Comparison of ENCODE assay signal across 32 cellular contexts in genomic region chr20:12175538-12175937, GRCh38.
"Had no signal": no experiment of that assay in that cellular context is flagged by ENCODE, and none has a peak within 500 bp of the region (broad histone marks: within the 10 kb centered on the region; RNA-seq: fewer than 3 reads in every experiment).

No MANE protein-coding gene starts in this region.

- H3K36me3 Mint-ChIP-seq: immature natural killer cell, memory B cell, naive B cell had no signal

- H3K4me1 Mint-ChIP-seq: memory B cell had no signal

- H3K9me3 ChIP-seq: lower lobe of right lung, neutrophil, pancreas, right atrium auricular region, stomach, thoracic aorta, tibial nerve, upper lobe of left lung, uterus had no signal

- H3K27me3 ChIP-seq: neutrophil, pancreas, right atrium auricular region, stomach, tibial nerve, upper lobe of left lung, uterus had no signal

- H3K27me3 Mint-ChIP-seq: memory B cell; naive B cell; natural killer cell treated with Interleukin-12 subunit alpha and Interleukin-12 subunit beta and Interleukin-15 and Interleukin-18, amount 100 ng/mL, for 72 hours; progenitor cell of endocrine pancreas had no signal

- H3K9me3 Mint-ChIP-seq: neural crest cell had no signal

- H3K36me3 ChIP-seq: lower lobe of right lung, neutrophil, pancreas, right atrium auricular region, stomach, thoracic aorta, tibial nerve, upper lobe of left lung, uterus had no signal

- H3K4me1 ChIP-seq: lower lobe of right lung, upper lobe of left lung, uterus had no signal

- FAIRE-seq: endothelial cell of umbilical vein, frontal cortex, pancreas had no signal

- H3K27ac Mint-ChIP-seq: immature natural killer cell; memory B cell; naive B cell; natural killer cell treated with Interleukin-12 subunit alpha and Interleukin-12 subunit beta and Interleukin-15 and Interleukin-18, amount 100 ng/mL, for 72 hours; progenitor cell of endocrine pancreas had no signal

- DNase-seq: dermis blood vessel endothelial cell; effector memory CD4-positive, alpha-beta T cell; erythroblast; hypothalamus; immature natural killer cell; islet precursor cell; kidney glomerular epithelial cell; left ventricle myocardium superior; lower lobe of right lung; naive B cell; pancreas; stimulated activated CD4-positive, alpha-beta T cell treated with anti-CD3 and anti-CD28 coated beads, Interleukin-12 subunit alpha, Interleukin-12 subunit beta, amount 100 ng/mL, for 4 hours; stimulated activated CD4-positive, alpha-beta T cell treated with anti-CD3 and anti-CD28 coated beads, Interleukin-1b, Interleukin-23, amount 100 ng/mL, for 48 hours; stimulated activated CD4-positive, alpha-beta T cell treated with anti-CD3 and anti-CD28 coated beads, Interleukin-4, amount 100 ng/mL, for 1 hour; stimulated activated CD8-positive, alpha-beta memory T cell treated with anti-CD3 and anti-CD28 coated beads, Interleukin-4, amount 100 ng/mL, for 48 hours; stimulated activated naive CD4-positive, alpha-beta T cell; stomach; upper lobe of left lung; uterus had no signal

- ATAC-seq: left ventricle myocardium superior; lower lobe of right lung; natural killer cell treated with Interleukin-12 subunit alpha and Interleukin-12 subunit beta and Interleukin-15 and Interleukin-18, amount 100 ng/mL, for 72 hours; pancreas; sciatic nerve had no signal

- H3K4me3 ChIP-seq: coronary artery, lower lobe of right lung, pancreas, right atrium auricular region, smooth muscle cell, stomach, thoracic aorta, tibial nerve, upper lobe of left lung, uterus had no signal

- H3K4me3 Mint-ChIP-seq: immature natural killer cell; memory B cell; naive B cell; natural killer cell treated with Interleukin-12 subunit alpha and Interleukin-12 subunit beta and Interleukin-15 and Interleukin-18, amount 100 ng/mL, for 72 hours; neural crest cell had no signal
